In genomic region chr18:32122039-32122438, GRCh38 we compare ENCODE assay signal across 13 cellular contexts.
"Had no signal": no experiment of that assay in that cellular context is flagged by ENCODE, and none has a peak within 500 bp of the region (broad histone marks: within the 10 kb centered on the region; RNA-seq: fewer than 3 reads in every experiment).

No MANE protein-coding gene starts in this region.

- H3K4me1 Mint-ChIP-seq: stimulated activated naive B cell treated with anti-CD40 and anti-IgM and Interleukin-4, amounts not matched to agents 10 μg/mL and 1 μg/mL and 100 μg/mL, for 72 hours had no signal

- H3K27ac Mint-ChIP-seq: activated CD8-positive, alpha-beta T cell treated with anti-CD3 and anti-CD28 coated beads for 36 hours; activated naive CD4-positive, alpha-beta T cell treated with anti-CD3 and anti-CD28 coated beads, Interleukin-2, amount 50 U/mL, for 72 hours; natural killer cell; stimulated activated naive B cell treated with anti-CD40 and anti-IgM and Interleukin-4, amounts not matched to agents 10 μg/mL and 1 μg/mL and 100 μg/mL, for 72 hours had no signal

- DNase-seq: activated CD8-positive, alpha-beta T cell treated with anti-CD3 and anti-CD28 coated beads for 36 hours; activated effector memory CD4-positive, alpha-beta T cell treated with anti-CD3 and anti-CD28 coated beads, Interleukin-2, amount 50 U/mL, for 16 hours; activated T-cell treated with anti-CD3 and anti-CD28 coated beads, Interleukin-2, amount 50 U/mL, for 48 hours; amniotic stem cell; dermis blood vessel endothelial cell; effector memory CD4-positive, alpha-beta T cell; foreskin fibroblast; mesenchymal stem cell; natural killer cell; ovary; stimulated activated naive B cell treated with anti-CD40 and anti-IgM and Interleukin-4, amounts not matched to agents 10 μg/mL and 1 μg/mL and 100 μg/mL, for 72 hours; upper lobe of left lung had no signal

- H3K9me3 Mint-ChIP-seq: activated CD8-positive, alpha-beta T cell treated with anti-CD3 and anti-CD28 coated beads for 36 hours; activated naive CD4-positive, alpha-beta T cell treated with anti-CD3 and anti-CD28 coated beads, Interleukin-2, amount 50 U/mL, for 72 hours; natural killer cell; stimulated activated naive B cell treated with anti-CD40 and anti-IgM and Interleukin-4, amounts not matched to agents 10 μg/mL and 1 μg/mL and 100 μg/mL, for 72 hours had no signal

- H3K4me3 Mint-ChIP-seq: activated CD8-positive, alpha-beta T cell treated with anti-CD3 and anti-CD28 coated beads for 36 hours; natural killer cell; stimulated activated naive B cell treated with anti-CD40 and anti-IgM and Interleukin-4, amounts not matched to agents 10 μg/mL and 1 μg/mL and 100 μg/mL, for 72 hours had no signal

- H3K27me3 Mint-ChIP-seq: activated CD8-positive, alpha-beta T cell treated with anti-CD3 and anti-CD28 coated beads for 36 hours; stimulated activated naive B cell treated with anti-CD40 and anti-IgM and Interleukin-4, amounts not matched to agents 10 μg/mL and 1 μg/mL and 100 μg/mL, for 72 hours had no signal

- ATAC-seq: activated CD8-positive, alpha-beta T cell treated with anti-CD3 and anti-CD28 coated beads for 36 hours; activated naive CD4-positive, alpha-beta T cell treated with anti-CD3 and anti-CD28 coated beads, Interleukin-2, amount 50 U/mL, for 72 hours; natural killer cell; stimulated activated naive B cell treated with anti-CD40 and anti-IgM and Interleukin-4, amounts not matched to agents 10 μg/mL and 1 μg/mL and 100 μg/mL, for 72 hours had no signal
